10 cellular contexts compared by ENCODE assay signal in genomic region chr22:43714104-43714503, GRCh38.
ATAC-seq and TF ChIP-seq lines count a peak whose summit lies in the region.
"Had no signal": no experiment of that assay in that cellular context is flagged by ENCODE, and none has a peak within 500 bp of the region (broad histone marks: within the 10 kb centered on the region; RNA-seq: fewer than 3 reads in every experiment).

No MANE protein-coding gene starts in this region.

- CTCF ChIA-PET in HEK293 (lab: Yijun Ruan, JAX), result interaction anchor here (0.6 to 0.7 kb wide), 2 partner anchors 12 to 429 kb away, joined by 3 to 5 read pairs; no protein-coding TSS in a partner anchor

- H3K9me3 ChIP-seq in HEK293 (ENCODE audit: control insufficient read depth, insufficient read depth, low read depth, low read length), result no peaks in the 10 kb centered on the region
- H3K9me3 ChIP-seq: A549; BE2C; BLaER1; BLaER1 treated with 17β-estradiol and CSF1 and Interleukin-3, amounts not matched to agents 10 nM and 100 nM; Caco-2 had no signal

- no peak for ATAC-seq in HG03520 (IDR thresholded peaks at IDR 0.05; ENCODE audit: unreplicated experiment)
- ATAC-seq: A549; CD8-positive, alpha-beta T cell had no signal

- no peaks in the 10 kb centered on the region for H3K4me1 ChIP-seq in HEK293 (ENCODE audit: control insufficient read depth, insufficient read depth, low read length)
- H3K4me1 ChIP-seq: A549; BE2C; BLaER1; BLaER1 treated with 17β-estradiol and CSF1 and Interleukin-3, amounts not matched to agents 10 nM and 100 nM; Caco-2 had no signal

- no peaks in the 10 kb centered on the region for H3K36me3 ChIP-seq in HEK293 (ENCODE audit: control insufficient read depth in 2 of 2, insufficient read depth in 1 of 2, low read length in 2 of 2)
- H3K36me3 ChIP-seq: BE2C; BLaER1; BLaER1 treated with 17β-estradiol and CSF1 and Interleukin-3, amounts not matched to agents 10 nM and 100 nM had no signal

- no peak for TF ChIP-seq CTCF in HEK293 (tag by site-specific recombination; IDR thresholded peaks at IDR 0.05)

- H3K4me3 ChIP-seq in HEK293 (ENCODE audit: low read depth, low read length), result no peak overlapping the region
- H3K4me3 ChIP-seq: A549; BLaER1; BLaER1 treated with 17β-estradiol and CSF1 and Interleukin-3, amounts not matched to agents 10 nM and 100 nM had no signal

- POLR2A ChIA-PET in HEK293 (lab: Yijun Ruan, JAX), result interaction anchor here (0.6 kb wide), 1 partner anchor 11 kb away, joined by 11 read pairs; no protein-coding TSS in a partner anchor

- H3K27ac ChIP-seq in HEK293 (ENCODE audit: extremely low read depth, low read depth, low read length), result no peak overlapping the region
- H3K27ac ChIP-seq: 22Rv1; A549; BLaER1; BLaER1 treated with 17β-estradiol and CSF1 and Interleukin-3, amounts not matched to agents 10 nM and 100 nM; C4-2B had no signal

TF ChIP-seq in HEK293, 187 proteins besides CTCF, POLR2A, EP300 and RAD21:
- peak; percentile 91 for TF ChIP-seq ZNF133 (tag by site-specific recombination; IDR thresholded peaks at IDR 0.05)
- TF ChIP-seq ZNF621 (tag by site-specific recombination; IDR thresholded peaks at IDR 0.05), result no peak
